18 cellular contexts compared by ENCODE assay signal in genomic region chr5:83987513-83988292, GRCh38.
"Had no signal": no experiment of that assay in that cellular context is flagged by ENCODE, and none has a peak within 500 bp of the region (broad histone marks: within the 10 kb centered on the region; RNA-seq: fewer than 3 reads in every experiment).

No MANE protein-coding gene starts in this region.

- H3K36me3 ChIP-seq: ovary, upper lobe of right lung had no signal

- H3K27ac ChIP-seq: coronary artery, epithelial cell of prostate, ovary, testis, upper lobe of right lung had no signal

- H3K27me3 ChIP-seq: ovary, testis, upper lobe of right lung had no signal

- H3K9me3 ChIP-seq: ovary, testis, upper lobe of right lung had no signal

- H3K4me3 Mint-ChIP-seq: activated B cell treated with CpG ODN at 0.5 μM for 24 hours; activated CD4-positive, alpha-beta T cell treated with anti-CD3 and anti-CD28 coated beads, Interleukin-2, amount 10 ng/mL, durations not matched to agents 24 days and 14 days; activated naive CD4-positive, alpha-beta T cell treated with anti-CD3 and anti-CD28 coated beads for 36 hours; activated T-helper 1 cell treated with anti-CD3 and anti-CD28 coated beads, Interleukin-12 subunit alpha, Interleukin-12 subunit beta, Interleukin-2, Interleukin-4 antibody, amounts not matched to agents 30 ng/mL and 10 ng/mL and 1 ng/mL, durations not matched to agents 14 hours and 24 hours and 36 hours; nephron progenitor cell; stimulated activated naive CD8-positive, alpha-beta T cell treated with anti-CD3 and anti-CD28 coated beads, Interleukin-15, Interleukin-2, amounts not matched to agents 100 ng/mL and 50 ng/mL, for 24 hours; T-helper 17 cell had no signal

- H3K4me1 Mint-ChIP-seq: activated B cell treated with CpG ODN at 0.5 μM for 24 hours; activated CD4-positive, alpha-beta T cell treated with anti-CD3 and anti-CD28 coated beads, Interleukin-2, amount 10 ng/mL, durations not matched to agents 24 days and 14 days; nephron progenitor cell; T-helper 17 cell had no signal

- H3K4me1 ChIP-seq: testis, upper lobe of right lung had no signal

- H3K9me3 Mint-ChIP-seq: activated B cell treated with CpG ODN at 0.5 μM for 24 hours; activated CD4-positive, alpha-beta T cell treated with anti-CD3 and anti-CD28 coated beads, Interleukin-2, amount 10 ng/mL, durations not matched to agents 24 days and 14 days; activated T-helper 1 cell treated with anti-CD3 and anti-CD28 coated beads, Interleukin-12 subunit alpha, Interleukin-12 subunit beta, Interleukin-2, Interleukin-4 antibody, amounts not matched to agents 30 ng/mL and 10 ng/mL and 1 ng/mL, durations not matched to agents 14 hours and 24 hours and 36 hours; nephron progenitor cell had no signal

- H3K4me3 ChIP-seq: coronary artery, ovary, testis, upper lobe of right lung had no signal

- H3K27me3 Mint-ChIP-seq: activated B cell treated with CpG ODN at 0.5 μM for 24 hours; activated CD4-positive, alpha-beta T cell treated with anti-CD3 and anti-CD28 coated beads, Interleukin-2, amount 10 ng/mL, durations not matched to agents 24 days and 14 days; stimulated activated naive CD8-positive, alpha-beta T cell treated with anti-CD3 and anti-CD28 coated beads, Interleukin-15, Interleukin-2, amounts not matched to agents 100 ng/mL and 50 ng/mL, for 24 hours; T-helper 17 cell had no signal

- DNase-seq: activated B cell treated with CpG ODN at 0.5 μM for 24 hours; activated CD4-positive, alpha-beta T cell treated with anti-CD3 and anti-CD28 coated beads, Interleukin-2, amount 10 ng/mL, durations not matched to agents 24 days and 14 days; activated naive CD4-positive, alpha-beta T cell treated with anti-CD3 and anti-CD28 coated beads for 36 hours; effector CD8-positive, alpha-beta T cell; mesenchymal stem cell; nephron progenitor cell; ovary; stimulated activated CD4-positive, alpha-beta T cell treated with anti-CD3 and anti-CD28 coated beads, Interleukin-12 subunit alpha, Interleukin-12 subunit beta, amount 100 ng/mL, for 4 hours; stimulated activated CD4-positive, alpha-beta T cell treated with anti-CD3 and anti-CD28 coated beads, Interleukin-2, amount 100 ng/mL, for 48 hours; T-helper 17 cell; testis; upper lobe of right lung had no signal

- H3K27ac Mint-ChIP-seq: activated B cell treated with CpG ODN at 0.5 μM for 24 hours; activated CD4-positive, alpha-beta T cell treated with anti-CD3 and anti-CD28 coated beads, Interleukin-2, amount 10 ng/mL, durations not matched to agents 24 days and 14 days; activated naive CD4-positive, alpha-beta T cell treated with anti-CD3 and anti-CD28 coated beads for 36 hours; activated T-helper 1 cell treated with anti-CD3 and anti-CD28 coated beads, Interleukin-12 subunit alpha, Interleukin-12 subunit beta, Interleukin-2, Interleukin-4 antibody, amounts not matched to agents 30 ng/mL and 10 ng/mL and 1 ng/mL, durations not matched to agents 14 hours and 24 hours and 36 hours; nephron progenitor cell; stimulated activated naive CD8-positive, alpha-beta T cell treated with anti-CD3 and anti-CD28 coated beads, Interleukin-15, Interleukin-2, amounts not matched to agents 100 ng/mL and 50 ng/mL, for 24 hours; T-helper 17 cell had no signal

- FAIRE-seq: astrocyte, TTC549 had no signal
